Comparison of ENCODE assay signal across 1 cellular context in genomic region chr10:93315261-93315660, GRCh38.
TF ChIP-seq lines count a peak whose summit lies in the region.

No MANE protein-coding gene starts in this region.

TF ChIP-seq in WTC11, 78 proteins besides CTCF, POLR2A, EP300 and RAD21 (continued from another document):
- no peak for TF ChIP-seq ZNF512 (CRISPR knock-in tag; IDR thresholded peaks at IDR 0.05; ENCODE audit: borderline replicate concordance)
- no peak for TF ChIP-seq HMGXB4 (CRISPR knock-in tag; IDR thresholded peaks at IDR 0.05)
- TF ChIP-seq ZNF423 (CRISPR knock-in tag; IDR thresholded peaks at IDR 0.05): no peak
- no peak for TF ChIP-seq NR3C1 (CRISPR knock-in tag; conservative IDR thresholded peaks at IDR 0.05; ENCODE audit: low read depth)
- no peak for TF ChIP-seq ESRRA (CRISPR knock-in tag; IDR thresholded peaks at IDR 0.05; ENCODE audit: borderline replicate concordance)
- no peak for TF ChIP-seq ZNF138 (CRISPR knock-in tag; conservative IDR thresholded peaks at IDR 0.05)
- no peak for TF ChIP-seq ZBTB21 (CRISPR knock-in tag; IDR thresholded peaks at IDR 0.05; ENCODE audit: borderline replicate concordance)
- no peak for TF ChIP-seq ATF1 (CRISPR knock-in tag; IDR thresholded peaks at IDR 0.05)
